In genomic region chr1:14956579-14957195, GRCh38 we compare ENCODE assay signal across 19 cellular contexts.
A peak's percentile ranks its signal among the peaks of the same experiment; 100 is the strongest.
DNase-seq lines count a peak whose midpoint lies in the region; ATAC-seq and TF ChIP-seq lines count a peak whose summit lies in the region.
"Had no signal": no experiment of that assay in that cellular context is flagged by ENCODE, and none has a peak within 500 bp of the region (broad histone marks: within the 10 kb centered on the region; RNA-seq: fewer than 3 reads in every experiment).

No MANE protein-coding gene starts in this region.

- no peak overlapping the region for H2BK5ac ChIP-seq in IMR-90 (ENCODE audit: low read depth, low read length, poor library complexity, severe bottlenecking)

- intact Hi-C loops in IMR-90 (cut with micrococcal nuclease), result no loop called here
- intact Hi-C loops in lower lobe of right lung (cut with DNase I), result no loop called here

- H3K4me2 ChIP-seq in SK-N-SH, result no peak overlapping the region
- H3K4me2 ChIP-seq in IMR-90 (ENCODE audit: low read depth, low read length), result no peak overlapping the region
- H3K4me2 ChIP-seq: GM23338 had no signal

- no peak overlapping the region for H4K5ac ChIP-seq in IMR-90 (ENCODE audit: low read depth, low read length)

- no peak overlapping the region; the same call in 1 of the 2 replicates for H3K23ac ChIP-seq in IMR-90 (ENCODE audit: low read depth, low read length)

- H3K36me3 ChIP-seq in SK-N-SH (replicated peaks in 1 of 2; ENCODE audit: control insufficient read depth in 1 of 2, insufficient read depth in 2 of 2, low read length in 1 of 2) (peaks cover 10 to 19% of the 10 kb centered on the region in 2 experiments), IMR-90 (ENCODE audit: control insufficient read depth, insufficient read depth, low read length) (peaks cover 22% of the 10 kb centered on the region), lower lobe of right lung (peaks cover 7% of the 10 kb centered on the region)
- H3K36me3 ChIP-seq: SJCRH30 had no signal

- peaks cover 4% of the 10 kb centered on the region; the same call in 1 of the 2 replicates for H4K20me1 ChIP-seq in SK-N-SH (ENCODE audit: insufficient read depth)
- H4K20me1 ChIP-seq in IMR-90 (ENCODE audit: insufficient read depth, low read length), result peaks cover 25% of the 10 kb centered on the region

- peaks cover 14 to 88% of the 10 kb centered on the region in 2 experiments for H3K79me1 ChIP-seq in IMR-90 (ENCODE audit: low read depth in 1 of 2, low read length in 2 of 2)

- no peak overlapping the region for H2AK9ac ChIP-seq in IMR-90 (replicated peaks; ENCODE audit: low read depth, low read length, poor library complexity)

- peaks cover 27% of the 10 kb centered on the region for H3K9me1 ChIP-seq in IMR-90 (ENCODE audit: insufficient read depth, low read length)

- no TSS peak for BruUV-seq in IMR-90 (replicated peaks; lab: Mats Ljungman, UMichigan)

- WGBS in SK-N-SH (ENCODE audit: low lambda C conversion rate), result 91% methylated on average over 11 of the region's 11 CpGs
- WGBS in IMR-90 (ENCODE audit: extremely low coverage in 2 of 2, insufficient read length in 1 of 2), 2 experiments, result no CpG with 5 or more reads among the region's 11 CpGs

- no peak for DNase-seq in SK-N-SH
- DNase-seq in IMR-90, result no peak
- no peak for DNase-seq in lower lobe of right lung
- no peak for DNase-seq in T-helper 9 cell
- no peak for DNase-seq in foreskin keratinocyte
- DNase-seq: DND-41, NCI-H1092 treated with DMSO at 0.1 percent for 48 hours, NCI-H1436 treated with DMSO at 0.1 percent for 48 hours, NCI-H1930, NCI-H226, NCI-H510A treated with DMSO at 0.1 percent for 48 hours, NCI-H82, OCI-M1, SJCRH30 had no signal

- in situ Hi-C loops in IMR-90 (cut with MboI; ENCODE audit: low sequenced_read_pairs), result no loop called here

- CTCF ChIA-PET in SK-N-SH (lab: Yijun Ruan, JAX), result no interaction called here
- CTCF ChIA-PET in IMR-90 (lab: Yijun Ruan, JAX), result no interaction called here

- H3K4me3 ChIP-seq in SK-N-SH (ENCODE audit: low read depth in 2 of 2, low read length in 1 of 2), result no peak overlapping the region
- no peak overlapping the region for H3K4me3 ChIP-seq in IMR-90 (ENCODE audit: insufficient read depth, low read depth, low read length)
- H3K4me3 ChIP-seq in lower lobe of right lung, result no peak overlapping the region
- H3K4me3 ChIP-seq: GM12878, GM23338, SJCRH30 had no signal

- H3K4me1 ChIP-seq in SK-N-SH (ENCODE audit: control insufficient read depth in 1 of 2, insufficient read depth in 2 of 2, low read depth in 1 of 2, low read length in 1 of 2) (no peaks in the 10 kb centered on the region; a peak in 1 of 4 replicates), IMR-90 (ENCODE audit: control insufficient read depth, insufficient read depth, low read length) (peaks cover 12% of the 10 kb centered on the region), lower lobe of right lung (peaks cover 43% of the 10 kb centered on the region), foreskin keratinocyte (no peaks in the 10 kb centered on the region)
- H3K4me1 ChIP-seq: SJCRH30 had no signal

- H3K9me2 ChIP-seq in SK-N-SH, result no peaks in the 10 kb centered on the region

- POLR2A ChIA-PET in SK-N-SH (lab: Yijun Ruan, JAX), result no interaction called here
- POLR2A ChIA-PET in IMR-90 (lab: Charles Lee; ENCODE audit: unreplicated experiment), result no interaction called here

- H4K91ac ChIP-seq in IMR-90 (ENCODE audit: insufficient read depth, low read depth, low read length), result no peak overlapping the region

- TF ChIP-seq EP300 in SK-N-SH (IDR thresholded peaks at IDR 0.05; ENCODE audit: borderline replicate concordance in 1 of 2, low read depth in 1 of 2, low read length in 1 of 2), result no peak

- ATAC-seq in SK-N-SH treated with all-trans-retinoic acid at 6 μM for 48 hours (no peak), IMR-90 (ENCODE audit: low read depth) (no peak), lower lobe of right lung (no peak), HG02852 (IDR thresholded peaks at IDR 0.05; ENCODE audit: unreplicated experiment) (no peak), foreskin keratinocyte (no peak)
- ATAC-seq: GM12878, HCT116 had no signal

- H3K14ac ChIP-seq in IMR-90 (replicated peaks; ENCODE audit: low read depth, low read length), result no peak overlapping the region

- H3K56ac ChIP-seq in IMR-90 (ENCODE audit: extremely low read depth, insufficient read depth, low read length), result no peak overlapping the region

- H3K27ac ChIP-seq in SK-N-SH (ENCODE audit: low read depth in 2 of 2, low read length in 1 of 2), result no peak overlapping the region
- H3K27ac ChIP-seq in IMR-90 (ENCODE audit: insufficient read depth, low read length), result no peak overlapping the region
- H3K27ac ChIP-seq in lower lobe of right lung, result peak overlapping the region; percentile 18
- no peak overlapping the region for H3K27ac ChIP-seq in foreskin keratinocyte
- H3K27ac ChIP-seq: SJCRH30 had no signal

- H3K27me3 ChIP-seq in SK-N-SH (ENCODE audit: insufficient read depth) (no peaks in the 10 kb centered on the region), IMR-90 (ENCODE audit: control insufficient read depth, insufficient read depth, low read length) (no peaks in the 10 kb centered on the region), lower lobe of right lung (ENCODE audit: low read depth) (no peaks in the 10 kb centered on the region), foreskin keratinocyte (no peaks in the 10 kb centered on the region)
- H3K27me3 ChIP-seq: SJCRH30 had no signal

- no peak for TF ChIP-seq RAD21 in SK-N-SH (IDR thresholded peaks at IDR 0.05; ENCODE audit: low read length)
- no peak for TF ChIP-seq RAD21 in IMR-90 (IDR thresholded peaks at IDR 0.05; ENCODE audit: low read length)

- H3K9me3 ChIP-seq in SK-N-SH, result no peaks in the 10 kb centered on the region
- H3K9me3 ChIP-seq in IMR-90 (ENCODE audit: control insufficient read depth, insufficient read depth, low read length), result peaks cover 4% of the 10 kb centered on the region
- H3K9me3 ChIP-seq in lower lobe of right lung, result peaks cover 5% of the 10 kb centered on the region
- H3K9me3 ChIP-seq: SJCRH30 had no signal

- no peak overlapping the region; the same call in 1 of the 2 replicates for H2AK5ac ChIP-seq in IMR-90 (ENCODE audit: low read depth, low read length)

- no peak overlapping the region for H4K8ac ChIP-seq in IMR-90 (ENCODE audit: low read depth in 2 of 2, low read length in 2 of 2)

- TF ChIP-seq CTCF in SK-N-SH (IDR thresholded peaks at IDR 0.05) (no peak), IMR-90 (conservative IDR thresholded peaks at IDR 0.05; ENCODE audit: low read depth, low read length) (no peak), lower lobe of right lung (IDR thresholded peaks at IDR 0.05) (no peak), foreskin keratinocyte (conservative IDR thresholded peaks at IDR 0.05) (no peak)

- no peak for TF ChIP-seq POLR2A in IMR-90 (IDR thresholded peaks at IDR 0.05; ENCODE audit: low read depth, low read length)

- H3K9ac ChIP-seq in SK-N-SH, result no peak overlapping the region
- no peak overlapping the region for H3K9ac ChIP-seq in IMR-90 (ENCODE audit: low read depth, low read length)

- H2BK120ac ChIP-seq in IMR-90 (ENCODE audit: low read depth, low read length), result no peak overlapping the region

- dilution Hi-C loops in IMR-90 (cut with HindIII; ENCODE audit: low sequenced_read_pairs, unreplicated experiment), result no loop called here

- no peaks in the 10 kb centered on the region for H3F3A ChIP-seq in SK-N-SH (replicated peaks; ENCODE audit: insufficient read depth)

- no peak overlapping the region for H2BK15ac ChIP-seq in IMR-90 (ENCODE audit: low read depth, low read length)

- 0 out of 2 replicates have a peak overlapping the region, but pooled peaks have one; percentile 39 for H2BK20ac ChIP-seq in IMR-90 (ENCODE audit: low read depth, low read length)

- no peak overlapping the region for H3K4ac ChIP-seq in IMR-90 (ENCODE audit: low read depth, low read length)

- H2AFZ ChIP-seq in SK-N-SH (ENCODE audit: low read depth) (no peak overlapping the region), IMR-90 (replicated peaks; ENCODE audit: low read length, poor library complexity) (no peak overlapping the region)
- H2AFZ ChIP-seq: GM23338 had no signal

- H3K79me2 ChIP-seq in SK-N-SH (ENCODE audit: insufficient read depth), result peaks cover 94% of the 10 kb centered on the region; the same call in 1 of the 2 replicates

- H3K18ac ChIP-seq in IMR-90 (ENCODE audit: low read depth, low read length), result no peak overlapping the region

TF ChIP-seq in SK-N-SH treated with all-trans-retinoic acid at 6 μM for 48 hours, 23 proteins besides CTCF, POLR2A, EP300 and RAD21 (continues in another document):
- no peak for TF ChIP-seq ESRRG (CRISPR knock-in tag; IDR thresholded peaks at IDR 0.05)

TF ChIP-seq in SK-N-SH, 30 proteins besides CTCF, POLR2A, EP300 and RAD21:
- TF ChIP-seq RXRA (IDR thresholded peaks at IDR 0.05; ENCODE audit: borderline replicate concordance, low read depth) (no peak), NFIC (IDR thresholded peaks at IDR 0.05; ENCODE audit: borderline replicate concordance) (no peak), GABPA (IDR thresholded peaks at IDR 0.05; ENCODE audit: low read depth) (no peak), EZH2phosphoT487 (IDR thresholded peaks at IDR 0.05; ENCODE audit: borderline replicate concordance, low read depth) (no peak)
- TF ChIP-seq, protein P1, sequence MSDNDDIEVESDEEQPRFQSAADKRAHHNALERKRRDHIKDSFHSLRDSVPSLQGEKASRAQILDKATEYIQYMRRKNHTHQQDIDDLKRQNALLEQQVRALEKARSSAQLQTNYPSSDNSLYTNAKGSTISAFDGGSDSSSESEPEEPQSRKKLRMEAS (IDR thresholded peaks at IDR 0.05; ENCODE audit: low read depth), result no peak

TF ChIP-seq in IMR-90, 13 proteins besides CTCF, POLR2A, EP300 and RAD21:
- TF ChIP-seq RCOR1 (IDR thresholded peaks at IDR 0.05; ENCODE audit: insufficient replicate concordance, low read length) (no peak), MXI1 (IDR thresholded peaks at IDR 0.05; ENCODE audit: borderline replicate concordance, low read depth, low read length) (no peak)
